ENCODE assay signal across 8 cellular contexts in genomic region chr2:240557808-240558207, GRCh38. TPM values are rescaled to one million over a fixed set of nuclear protein-coding genes. Genes with fewer than 3 reads are reported as not detected.
A peak's percentile ranks its signal among the peaks of the same experiment; 100 is the strongest.
DNase-seq lines count a peak whose midpoint lies in the region; ATAC-seq, FAIRE-seq and TF ChIP-seq lines count a peak whose summit lies in the region.

Gene ANKMY1 (minus strand): TSS chr2:240557988. CDS start chr2:240557335, 653 bp downstream.

- H3K4me3 Mint-ChIP-seq in H9, result peak within 1 kb of the TSS; percentile 44 to 76

- peak within 1 kb of the TSS; percentile 52; the same call in 1 of the 2 replicates for H3K14ac ChIP-seq in H9 (ENCODE audit: insufficient read depth, low read length)

- H3K9ac ChIP-seq in H9 (ENCODE audit: extremely low read depth, insufficient read length, low read length) (no peak within 1 kb of the TSS), kidney (ENCODE audit: low read length in 2 of 2) (no peak within 1 kb of the TSS)

- ATAC-seq in GM19463 (IDR thresholded peaks at IDR 0.05; ENCODE audit: unreplicated experiment), result no peak
- ATAC-seq in HG02981 (IDR thresholded peaks at IDR 0.05; ENCODE audit: unreplicated experiment), result no peak

- H3K9me3 Mint-ChIP-seq in H9, result no peaks in the 10 kb centered on the region; a peak in 1 of 5 replicates

- DNase-seq in H9 (peak; percentile 92), cerebellum (ENCODE audit: low spot score) (peak; percentile 68), kidney (peak; percentile 88), NCI-H2171 treated with DMSO at 0.1 percent for 48 hours (lab: John Stamatoyannopoulos, UW) (no peak)
- DNase-seq in stimulated activated CD4-positive, alpha-beta T cell treated with anti-CD3 and anti-CD28 coated beads, Interleukin-12 subunit alpha, Interleukin-12 subunit beta, amount 100 ng/mL, for 48 hours (ENCODE audit: low read depth in 2 of 3, low spot score in 1 of 3), result peak; percentile 52 to 69 (median 55)

- H3K18ac ChIP-seq in H9 (ENCODE audit: insufficient read length, low read depth, low read length), result peak within 1 kb of the TSS; percentile 63

- H3K27ac ChIP-seq in H9 (ENCODE audit: insufficient read length, low read depth, low read length) (no peak within 1 kb of the TSS), kidney (ENCODE audit: low read depth in 2 of 2, low read length in 2 of 2) (no peak within 1 kb of the TSS)

- no peak within 1 kb of the TSS for H2BK15ac ChIP-seq in H9 (ENCODE audit: low read depth, low read length)

- peak within 1 kb of the TSS; percentile 40 for H3K4me3 ChIP-seq in WI38 (ENCODE audit: low read depth, low read length)
- peak within 1 kb of the TSS in 1 of 2 donors; percentile 10 for H3K4me3 ChIP-seq in kidney (ENCODE audit: low read length in 2 of 2)

- H2AFZ ChIP-seq in H9 (ENCODE audit: low read length), result no peak within 1 kb of the TSS

- H4K8ac ChIP-seq in H9 (replicated peaks; ENCODE audit: insufficient read length, low read depth, low read length), result no peak within 1 kb of the TSS

- no peaks in the 10 kb centered on the region for H3K79me2 ChIP-seq in H9 (ENCODE audit: insufficient read depth, low read length)

- no peak within 1 kb of the TSS for H3K4me2 ChIP-seq in H9 (ENCODE audit: insufficient read depth, insufficient read length, low read length)

- no peak within 1 kb of the TSS for H2AK5ac ChIP-seq in H9 (ENCODE audit: insufficient read length, low read length)

- no peak within 1 kb of the TSS for H2BK120ac ChIP-seq in H9 (ENCODE audit: low read depth, low read length, poor library complexity, severe bottlenecking)

- H3K4me1 ChIP-seq in H9 (ENCODE audit: insufficient read depth, low read length) (no peaks in the 10 kb centered on the region), kidney (ENCODE audit: control insufficient read depth in 1 of 2, insufficient read depth in 1 of 2, low read depth in 1 of 2, low read length in 2 of 2) (peaks cover 9 to 20% of the 10 kb centered on the region in 2 donors)

- TF ChIP-seq CTCF in H9 (conservative IDR thresholded peaks at IDR 0.05), result no peak
- no peak for TF ChIP-seq CTCF in WI38 (IDR thresholded peaks at IDR 0.05; ENCODE audit: low read depth, low read length)
- TF ChIP-seq CTCF in kidney (IDR thresholded peaks at IDR 0.05; ENCODE audit: borderline replicate concordance, extremely low read depth, insufficient read depth), result no peak

- no peak within 1 kb of the TSS for H4K5ac ChIP-seq in H9 (ENCODE audit: insufficient read length, low read depth, low read length)

- peaks cover 3% of the 10 kb centered on the region for H3K23me2 ChIP-seq in H9 (ENCODE audit: insufficient read length, low read depth, low read length, poor library complexity, severe bottlenecking)

- H3K4ac ChIP-seq in H9 (ENCODE audit: low read depth, low read length), result no peak within 1 kb of the TSS

- no peaks in the 10 kb centered on the region for H3K79me1 ChIP-seq in H9 (ENCODE audit: insufficient read depth, low read depth, low read length, poor library complexity, severe bottlenecking)

- no peak within 1 kb of the TSS for H2BK12ac ChIP-seq in H9 (ENCODE audit: insufficient read length, low read depth, low read length)

- no CpG with 5 or more reads among the region's 47 CpGs for WGBS in H9 (ENCODE audit: extremely low coverage, insufficient read length, low lambda C conversion rate)

- no peak within 1 kb of the TSS for H3K23ac ChIP-seq in H9 (ENCODE audit: insufficient read length, low read depth, low read length)

- FAIRE-seq in kidney (lab: Jason Lieb, UNC), result no peak

- no peak within 1 kb of the TSS for H2BK20ac ChIP-seq in H9 (ENCODE audit: low read depth, low read length, poor library complexity, severe bottlenecking)

- no peak within 1 kb of the TSS for H3T11ph ChIP-seq in H9 (ENCODE audit: low read length)

- H2BK5ac ChIP-seq in H9 (ENCODE audit: insufficient read length, low read length), result no peak within 1 kb of the TSS

- no peaks in the 10 kb centered on the region for H4K20me1 ChIP-seq in H9 (ENCODE audit: control insufficient read depth, insufficient read depth, insufficient read length)

- peaks cover 21% of the 10 kb centered on the region for H3K27me3 Mint-ChIP-seq in H9 (ENCODE audit: low read depth)

- H3K27ac Mint-ChIP-seq in H9, result no peak within 1 kb of the TSS; a peak in 1 of 7 replicates

- no peak within 1 kb of the TSS for H3K56ac ChIP-seq in H9 (ENCODE audit: insufficient read length, low read depth, low read length)

- H3K36me3 Mint-ChIP-seq in H9 (ENCODE audit: insufficient read depth in 1 of 3, low read depth in 3 of 3), result peaks cover 2 to 4% (median 3%) of the 10 kb centered on the region in 3 experiments; a peak in 4 of 7 replicates

- no peaks in the 10 kb centered on the region for H3K36me3 ChIP-seq in kidney (ENCODE audit: control insufficient read depth in 1 of 2, insufficient read depth in 2 of 2, low read length in 2 of 2)

- H4K91ac ChIP-seq in H9 (ENCODE audit: insufficient read length, low read depth, low read length), result no peak within 1 kb of the TSS

- peaks cover 20 to 23% of the 10 kb centered on the region in 2 experiments for H3K4me1 Mint-ChIP-seq in H9

- H3K9me3 ChIP-seq in H9 (ENCODE audit: control insufficient read depth, low read depth, low read length) (no peaks in the 10 kb centered on the region), kidney (ENCODE audit: control insufficient read depth in 1 of 2, low read length in 2 of 2) (no peaks in the 10 kb centered on the region)

- intact Hi-C loops in kidney (cut with DNase I), result no loop called here

- peaks cover 5% of the 10 kb centered on the region; the same call in 1 of the 2 replicates for H3K27me3 ChIP-seq in H9 (ENCODE audit: insufficient read depth, low read length)

RNA-seq across cellular contexts. Expression of gene ANKMY1, which starts in this region (rescaled TPM):
- total RNA-seq in H9 (2021), result 8.6 and 13.7 TPM in 2 replicates
- total RNA-seq in cerebellum, result 13.2 TPM
- 22.1 TPM for total RNA-seq in kidney
- polyA plus RNA-seq in kidney (ENCODE audit: insufficient read depth, low read depth, low replicate concordance), result 3.0 TPM
